ENCODE assay signal across 1 cellular context in genomic region chr10:61898435-61898778, GRCh38.
TF ChIP-seq lines count a peak whose summit lies in the region.

No MANE protein-coding gene starts in this region.

TF ChIP-seq in HEK293, 187 proteins besides CTCF, POLR2A, EP300 and RAD21 (continued from another document):
- TF ChIP-seq ZNF280C (tag by site-specific recombination; IDR thresholded peaks at IDR 0.05) (no peak), ZNF704 (tag by site-specific recombination; IDR thresholded peaks at IDR 0.05) (no peak), ZNF621 (tag by site-specific recombination; IDR thresholded peaks at IDR 0.05) (no peak), ZNF513 (tag by site-specific recombination; IDR thresholded peaks at IDR 0.05) (peak; percentile 41; the same call in 1 of the 2 replicates), ZNF148 (tag by site-specific recombination; IDR thresholded peaks at IDR 0.05; ENCODE audit: borderline replicate concordance) (no peak), ZNF184 (tag by site-specific recombination; IDR thresholded peaks at IDR 0.05) (no peak), SALL2 (tag by site-specific recombination; IDR thresholded peaks at IDR 0.05; ENCODE audit: borderline replicate concordance) (no peak), ZNF692 (tag by site-specific recombination; IDR thresholded peaks at IDR 0.05) (no peak), INSM2 (tag by site-specific recombination; IDR thresholded peaks at IDR 0.05) (peak; percentile 58; the same call in 1 of the 2 replicates), ZNF398 (tag by site-specific recombination; IDR thresholded peaks at IDR 0.05) (no peak), TRIM28 (IDR thresholded peaks at IDR 0.05; ENCODE audit: borderline replicate concordance, low read length) (no peak), ZNF843 (tag by site-specific recombination; IDR thresholded peaks at IDR 0.05) (peak; percentile 94), ZNF707 (tag by site-specific recombination; IDR thresholded peaks at IDR 0.05) (no peak), ZSCAN18 (tag by site-specific recombination; IDR thresholded peaks at IDR 0.05) (no peak), ZNF175 (tag by site-specific recombination; IDR thresholded peaks at IDR 0.05) (no peak), SP3 (tag by site-specific recombination; IDR thresholded peaks at IDR 0.05) (no peak), OVOL3 (tag by site-specific recombination; IDR thresholded peaks at IDR 0.05) (peak; percentile 100), ZEB2 (tag by site-specific recombination; IDR thresholded peaks at IDR 0.05) (peak; percentile 27; the same call in 1 of the 2 replicates), BCL11B (tag by site-specific recombination; IDR thresholded peaks at IDR 0.05; ENCODE audit: low read depth) (no peak), PRDM1 (tag by site-specific recombination; IDR thresholded peaks at IDR 0.05) (no peak), REST (tag by site-specific recombination; IDR thresholded peaks at IDR 0.05) (no peak), ZNF830 (tag by site-specific recombination; IDR thresholded peaks at IDR 0.05; ENCODE audit: low read depth) (no peak), ZNF302 (tag by site-specific recombination; IDR thresholded peaks at IDR 0.05; ENCODE audit: low read depth) (no peak), ZNF518A (tag by site-specific recombination; conservative IDR thresholded peaks at IDR 0.05; ENCODE audit: low read depth) (0 out of 2 replicates have a peak, but pooled peaks have one; percentile 11), ZNF626 (tag by site-specific recombination; IDR thresholded peaks at IDR 0.05) (no peak)
